In the genomic region with DNA sequence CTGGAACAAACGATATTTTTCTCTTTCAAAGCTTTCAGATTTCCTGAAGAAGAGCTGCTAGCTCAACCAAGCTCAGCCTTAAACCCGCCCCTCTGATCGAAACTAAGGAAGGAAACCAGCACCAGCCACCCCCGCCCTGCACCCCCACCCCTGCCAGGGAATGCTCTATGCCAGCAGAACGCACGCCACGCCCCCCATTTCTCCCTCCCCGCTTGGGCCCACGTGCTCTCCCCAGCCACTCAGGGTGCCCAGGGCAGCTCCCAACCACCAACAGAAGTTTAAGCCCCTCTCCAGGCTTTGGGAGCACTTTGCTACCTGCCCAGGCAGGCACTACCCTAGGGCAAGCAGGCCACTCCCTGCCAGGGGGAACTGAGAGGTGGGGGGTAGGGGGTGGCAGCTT, we compare ENCODE assay signal across 12 cellular contexts. TPM values are rescaled to one million over a fixed set of nuclear protein-coding genes. Genes with fewer than 3 reads are reported as not detected.
DNase-seq lines count a peak whose midpoint lies in the region; ATAC-seq and TF ChIP-seq lines count a peak whose summit lies in the region.
"Had no signal": no experiment of that assay in that cellular context is flagged by ENCODE, and none has a peak within 500 bp of the region (broad histone marks: within the 10 kb centered on the region; RNA-seq: fewer than 3 reads in every experiment).

No MANE protein-coding gene starts in this region.

- no peaks in the 10 kb centered on the region for H3K27me3 ChIP-seq in hepatocyte

- BruUV-seq in Calu3 (replicated peaks; lab: Mats Ljungman, UMichigan): no TSS peak

- H3K4me1 ChIP-seq in hepatocyte (ENCODE audit: insufficient read depth): peaks cover 20% of the 10 kb centered on the region

- no peaks in the 10 kb centered on the region for H3K27me3 Mint-ChIP-seq in Calu3 (ENCODE audit: unreplicated experiment)

- DNase-seq in Calu3 (peak; percentile 65), SK-MEL-5 (ENCODE audit: low read depth, low spot score) (peak; percentile 35), epithelial cell of esophagus (ENCODE audit: low read depth) (peak; percentile 96), hepatocyte (ENCODE audit: low spot score) (no peak), NCI-H526 treated with DMSO at 0.1 percent for 48 hours (lab: John Stamatoyannopoulos, UW) (no peak)
- DNase-seq: GOT3 had no signal

- CTCF ChIA-PET in Calu3 (lab: Charles Lee): interaction anchor here (0.6 to 1.2 kb wide), 3 partner anchors 12 to 488 kb away, joined by 4 to 6 read pairs (median 6); no protein-coding TSS in a partner anchor

- H2AFZ ChIP-seq in hepatocyte: no peak overlapping the region

- in situ Hi-C loops in SK-MEL-5 (cut with HindIII; ENCODE audit: low pct_unique_long_range_greater_than_20kb, low sequenced_read_pairs): no loop called here

- H3K27ac ChIP-seq in skin epidermis: peak overlapping the region in 20 of 21 experiments; percentile 4 to 99 (median 78)
- H3K27ac ChIP-seq in hepatocyte: no peak overlapping the region

- no peaks in the 10 kb centered on the region for H3K9me3 ChIP-seq in hepatocyte (ENCODE audit: low read depth)

- no peaks in the 10 kb centered on the region for H3K79me2 ChIP-seq in hepatocyte

- H3K4me3 Mint-ChIP-seq in Calu3 (ENCODE audit: low read depth, unreplicated experiment): no peak overlapping the region

- H4K20me1 ChIP-seq in hepatocyte (ENCODE audit: insufficient read depth, poor library complexity, severe bottlenecking): no peaks in the 10 kb centered on the region

- no peaks in the 10 kb centered on the region for H3K36me3 ChIP-seq in hepatocyte (replicated peaks; ENCODE audit: insufficient read depth, low read depth)

- no peak overlapping the region for H3K27ac Mint-ChIP-seq in Calu3 (ENCODE audit: unreplicated experiment)

- H3K4me3 ChIP-seq in epithelial cell of esophagus (ENCODE audit: low read length) (no peak overlapping the region), skin epidermis (no peak overlapping the region), hepatocyte (no peak overlapping the region)

- no peak overlapping the region for H3K4me2 ChIP-seq in hepatocyte

- no peaks in the 10 kb centered on the region for H3K36me3 Mint-ChIP-seq in Calu3 (ENCODE audit: insufficient read depth, unreplicated experiment)

- intact Hi-C loops in Calu3 (cut with micrococcal nuclease; ENCODE audit: unreplicated experiment): no loop called here

- TF ChIP-seq CTCF in Calu3 (IDR thresholded peaks at IDR 0.05; ENCODE audit: unreplicated experiment) (no peak), epithelial cell of esophagus (IDR thresholded peaks at IDR 0.05; ENCODE audit: insufficient read depth, low read depth, low read length, missing control alignments) (no peak), hepatocyte (IDR thresholded peaks at IDR 0.05; ENCODE audit: poor library complexity) (no peak)

- ATAC-seq in GM18870 (IDR thresholded peaks at IDR 0.05; ENCODE audit: unreplicated experiment) (no peak), HG03378 (IDR thresholded peaks at IDR 0.05; ENCODE audit: unreplicated experiment) (no peak)

- no peaks in the 10 kb centered on the region for H3K9me3 Mint-ChIP-seq in Calu3 (ENCODE audit: low read depth, unreplicated experiment)

- no peaks in the 10 kb centered on the region for H3K9me2 ChIP-seq in hepatocyte (replicated peaks; ENCODE audit: insufficient read depth)

- WGBS in hepatocyte (ENCODE audit: low lambda C conversion rate, missing lambda C conversion rate): 53% methylated on average over 7 of the region's 9 CpGs

- peaks cover 40% of the 10 kb centered on the region for H3K4me1 Mint-ChIP-seq in Calu3 (ENCODE audit: low read depth, unreplicated experiment)

RNA-seq across cellular contexts. Expression of a gene that starts 18.8 kb away (rescaled TPM):
- total RNA-seq in Calu3 (2022) (0.59 and 0.69 TPM in 2 replicates), hepatocyte (0.08 TPM in 1 of 2 replicates, not detected in the other)
- total RNA-seq in SK-MEL-5 (2014; rRNA removed; shearing (Covaris generic)): 0.34 TPM in 1 of 2 replicates, not detected in the other
- not detected in 2 replicates for polyA plus RNA-seq in SK-MEL-5 (2015; cell fraction: cytosol; rRNA removed)
- 0.08 TPM in 1 of 2 replicates, not detected in the other for polyA plus RNA-seq in SK-MEL-5 (2015; cell fraction: nucleus; rRNA removed)
- polyA plus RNA-seq in hepatocyte: not detected in 2 replicates
- total RNA-seq: astrocyte, LHCN-M2, temporal lobe had no signal

RNA-seq across cellular contexts. Expression of a gene that starts 33.5 kb away (rescaled TPM):
- total RNA-seq in Calu3 (2022) (0.24 TPM in 1 of 2 replicates, not detected in the other), hepatocyte (0.07 TPM in 1 of 2 replicates, not detected in the other)
- total RNA-seq in SK-MEL-5 (2014; rRNA removed; shearing (Covaris generic)): not detected in 2 replicates
- polyA plus RNA-seq in SK-MEL-5 (2015; cell fraction: cytosol; rRNA removed): not detected in 2 replicates
- polyA plus RNA-seq in SK-MEL-5 (2015; cell fraction: nucleus; rRNA removed): 0.81 TPM in 1 of 2 replicates, not detected in the other
- polyA plus RNA-seq in hepatocyte: 0.44 TPM in 1 of 2 replicates, not detected in the other
- total RNA-seq: LHCN-M2, temporal lobe had no signal

RNA-seq across cellular contexts. Expression of a gene that starts 37.2 kb away (rescaled TPM):
- total RNA-seq in Calu3 (2022) (2,474 and 2,821 TPM in 2 replicates), hepatocyte (1,376 and 1,381 TPM in 2 replicates)
- total RNA-seq in SK-MEL-5 (2014; rRNA removed; shearing (Covaris generic)): 0.96 TPM in 1 of 2 replicates, not detected in the other
- polyA plus RNA-seq in SK-MEL-5 (2015; cell fraction: cytosol; rRNA removed): 0.67 TPM in 1 of 2 replicates, not detected in the other
- 0.65 and 1.7 TPM in 2 replicates for polyA plus RNA-seq in SK-MEL-5 (2015; cell fraction: nucleus; rRNA removed)
- polyA plus RNA-seq in hepatocyte: 2,058 and 2,283 TPM in 2 replicates
- total RNA-seq: LHCN-M2 had no signal

RNA-seq across cellular contexts. Expression of a gene that starts 53.7 kb away (rescaled TPM):
- total RNA-seq in Calu3 (2022): not detected in 2 replicates
- total RNA-seq in SK-MEL-5 (2014; rRNA removed; shearing (Covaris generic)): not detected in 2 replicates
- polyA plus RNA-seq in SK-MEL-5 (2015; cell fraction: cytosol; rRNA removed): not detected in 2 replicates
- not detected in 2 replicates for polyA plus RNA-seq in SK-MEL-5 (2015; cell fraction: nucleus; rRNA removed)
- total RNA-seq in hepatocyte: 8.7 and 9.6 TPM in 2 replicates
- 4.2 and 7.2 TPM in 2 replicates for polyA plus RNA-seq in hepatocyte
- total RNA-seq: astrocyte, LHCN-M2, temporal lobe had no signal

Comparison
In these comparisons a context has a peak if more than half of its experiments do, and no peak if none do; other contexts are left out.
1. DNase-seq: peak in Calu3 (single experiment), SK-MEL-5 (single experiment) and epithelial cell of esophagus (single experiment); none in hepatocyte (single experiment) and NCI-H526 treated with DMSO at 0.1 percent for 48 hours (single experiment).
2. RNA of a gene that starts 37.2 kb away (total RNA-seq): 2,474 to 2,821 TPM in Calu3 and 1,376 to 1,381 TPM in hepatocyte; 0.96 TPM in SK-MEL-5; every median in the first group is over 100 times any median in the second.